In genomic region chr19:35379545-35379944, GRCh38 we compare ENCODE assay signal across 4 cellular contexts. TPM values are rescaled to one million over a fixed set of nuclear protein-coding genes. Genes with fewer than 3 reads are reported as not detected.
"Had no signal": no experiment of that assay in that cellular context is flagged by ENCODE, and none has a peak within 500 bp of the region (broad histone marks: within the 10 kb centered on the region; RNA-seq: fewer than 3 reads in every experiment).

No MANE protein-coding gene starts in this region.

RNA-seq across cellular contexts. Expression of gene GPR42, which starts 8.7 kb away (rescaled TPM):
- total RNA-seq: HT1080, M059J, SK-MEL-5 had no signal
- polyA plus RNA-seq: SK-N-SH had no signal

RNA-seq across cellular contexts. Expression of gene FFAR3, which starts 21.3 kb away (rescaled TPM):
- total RNA-seq: M059J, SK-MEL-5 had no signal
- polyA plus RNA-seq: SK-N-SH had no signal

RNA-seq across cellular contexts. Expression of gene FFAR1, which starts 31.8 kb away (rescaled TPM):
- total RNA-seq: M059J, SK-MEL-5 had no signal
- polyA plus RNA-seq: SK-N-SH had no signal
